Comparison of ENCODE assay signal across 16 cellular contexts in genomic region chr12:128531153-128531552, GRCh38.
DNase-seq lines count a peak whose midpoint lies in the region; ATAC-seq and TF ChIP-seq lines count a peak whose summit lies in the region.
"Had no signal": no experiment of that assay in that cellular context is flagged by ENCODE, and none has a peak within 500 bp of the region (broad histone marks: within the 10 kb centered on the region; RNA-seq: fewer than 3 reads in every experiment).

No MANE protein-coding gene starts in this region.

- TF ChIP-seq CTCF in GM10266 (IDR thresholded peaks at IDR 0.05; ENCODE audit: control insufficient read depth, insufficient read depth, low read depth, missing control alignments) (peak; percentile 16), mucosa of descending colon (IDR thresholded peaks at IDR 0.05) (no peak)

- ATAC-seq in mucosa of descending colon, result peak; percentile 34
- no peak for ATAC-seq in HG03565 (IDR thresholded peaks at IDR 0.05; ENCODE audit: unreplicated experiment)
- ATAC-seq in GM18519 (IDR thresholded peaks at IDR 0.05; ENCODE audit: low FRiP score, unreplicated experiment), result no peak
- no peak for ATAC-seq in GM18873 (IDR thresholded peaks at IDR 0.05; ENCODE audit: low FRiP score, unreplicated experiment)
- ATAC-seq: left lung had no signal

- intact Hi-C loops in mucosa of descending colon (cut with DNase I, micrococcal nuclease), result no loop called here

- no peaks in the 10 kb centered on the region for H3K36me3 ChIP-seq in mucosa of descending colon (ENCODE audit: low read depth)
- H3K36me3 ChIP-seq: BLaER1, left lung had no signal

- no peaks in the 10 kb centered on the region for H3K9me3 ChIP-seq in mucosa of descending colon
- H3K9me3 ChIP-seq: BLaER1, left lung had no signal

- DNase-seq in GM10266 (ENCODE audit: extremely low spot score) (no peak), NCI-H146 (lab: John Stamatoyannopoulos, UW) (peak; percentile 14), RKO (ENCODE audit: low spot score) (peak; percentile 1), mucosa of descending colon (no peak)
- DNase-seq: activated CD4-positive, CD25-positive, alpha-beta regulatory T cell treated with anti-CD3 and anti-CD28 coated beads, Interleukin-2, amount 50 U/mL, for 72 hours; activated CD8-positive, alpha-beta memory T cell treated with anti-CD3 and anti-CD28 coated beads, Interleukin-2, amount 50 U/mL, for 48 hours; activated naive CD4-positive, alpha-beta T cell treated with anti-CD3 and anti-CD28 coated beads, Interleukin-2, amount 10 ng/mL, durations not matched to agents 7 days and 5 days; dorsolateral prefrontal cortex; EL; left lung; MV-4-11; NCI-H2227 treated with DMSO at 0.1 percent for 48 hours had no signal

- no peaks in the 10 kb centered on the region for H3K4me1 ChIP-seq in mucosa of descending colon (ENCODE audit: low read depth)
- H3K4me1 ChIP-seq: left lung had no signal

- H3K4me3 ChIP-seq in mucosa of descending colon, result no peak overlapping the region
- H3K4me3 ChIP-seq: BLaER1, dorsolateral prefrontal cortex, left lung had no signal

Comparison
In these comparisons a context has a peak if more than half of its experiments do, and no peak if none do; other contexts are left out.
1. DNase-seq: peak in NCI-H146 (single experiment) and RKO (single experiment); none in GM10266 (single experiment) and mucosa of descending colon (0 of 3).